Comparison of ENCODE assay signal across 8 cellular contexts in genomic region chr17:74748279-74748528, GRCh38. TPM values are rescaled to one million over a fixed set of nuclear protein-coding genes. Genes with fewer than 3 reads are reported as not detected.
DNase-seq lines count a peak whose midpoint lies in the region; ATAC-seq and TF ChIP-seq lines count a peak whose summit lies in the region.

No MANE protein-coding gene starts in this region.

- H3K4me1 Mint-ChIP-seq in stimulated activated naive CD8-positive, alpha-beta T cell treated with anti-CD3 and anti-CD28 coated beads, Interleukin-15, Interleukin-2, amounts not matched to agents 100 ng/mL and 50 ng/mL, for 24 hours (ENCODE audit: low read depth), result peaks cover 66% of the 10 kb centered on the region
- peaks cover 60% of the 10 kb centered on the region for H3K4me1 Mint-ChIP-seq in activated T-helper 2 cell treated with anti-CD3 and anti-CD28 coated beads, Interferon-gamma antibody, Interleukin-2, Interleukin-4, amounts not matched to agents 10 μg/mL and 5 μg/mL and 100 μg/mL, durations not matched to agents 14 hours and 24 hours and 36 hours (ENCODE audit: low read depth)

- H3K4me3 ChIP-seq in lower lobe of right lung, result peak overlapping the region; percentile 98

- no peaks in the 10 kb centered on the region for H3K27me3 ChIP-seq in lower lobe of right lung (ENCODE audit: low read depth)

- no peaks in the 10 kb centered on the region for H3K36me3 ChIP-seq in lower lobe of right lung

- H3K27ac Mint-ChIP-seq in stimulated activated naive CD8-positive, alpha-beta T cell treated with anti-CD3 and anti-CD28 coated beads, Interleukin-15, Interleukin-2, amounts not matched to agents 100 ng/mL and 50 ng/mL, for 24 hours, result no peak overlapping the region
- no peak overlapping the region for H3K27ac Mint-ChIP-seq in activated T-helper 2 cell treated with anti-CD3 and anti-CD28 coated beads, Interferon-gamma antibody, Interleukin-2, Interleukin-4, amounts not matched to agents 10 μg/mL and 5 μg/mL and 100 μg/mL, durations not matched to agents 14 hours and 24 hours and 36 hours

- peak; percentile 7 for TF ChIP-seq CTCF in lower lobe of right lung (IDR thresholded peaks at IDR 0.05)

- intact Hi-C loops in activated T-helper 2 cell treated with anti-CD3 and anti-CD28 coated beads, Interferon-gamma antibody, Interleukin-2, Interleukin-4, amounts not matched to agents 10 μg/mL and 5 μg/mL and 100 μg/mL, durations not matched to agents 14 hours and 24 hours and 36 hours (cut with micrococcal nuclease), result loop anchor here (1.0 kb wide), 2 partner anchors 22 to 27 kb away; no protein-coding TSS in a partner anchor
- intact Hi-C loops in lower lobe of right lung (cut with DNase I), result no loop called here

- H3K27me3 Mint-ChIP-seq in stimulated activated naive CD8-positive, alpha-beta T cell treated with anti-CD3 and anti-CD28 coated beads, Interleukin-15, Interleukin-2, amounts not matched to agents 100 ng/mL and 50 ng/mL, for 24 hours, result no peaks in the 10 kb centered on the region
- no peaks in the 10 kb centered on the region for H3K27me3 Mint-ChIP-seq in activated T-helper 2 cell treated with anti-CD3 and anti-CD28 coated beads, Interferon-gamma antibody, Interleukin-2, Interleukin-4, amounts not matched to agents 10 μg/mL and 5 μg/mL and 100 μg/mL, durations not matched to agents 14 hours and 24 hours and 36 hours (ENCODE audit: low read depth)

- no peak for DNase-seq in stimulated activated naive CD8-positive, alpha-beta T cell treated with anti-CD3 and anti-CD28 coated beads, Interleukin-15, Interleukin-2, amounts not matched to agents 100 U/mL and 50 U/mL, for 24 hours
- no peak for DNase-seq in activated T-helper 2 cell treated with anti-CD3 and anti-CD28 coated beads, Interferon-gamma antibody, Interleukin-2, Interleukin-4, amounts not matched to agents 10 μg/mL and 5 μg/mL and 100 μg/mL, durations not matched to agents 14 hours and 24 hours and 36 hours (ENCODE audit: low spot score)
- DNase-seq in lower lobe of right lung, result no peak
- no peak for DNase-seq in hippocampal formation (lab: John Stamatoyannopoulos, UW)
- DNase-seq in effector CD8-positive, alpha-beta T cell (lab: John Stamatoyannopoulos, UW), result no peak
- DNase-seq in cerebellum (ENCODE audit: low spot score), result no peak

- no peak for ATAC-seq in stimulated activated naive CD8-positive, alpha-beta T cell treated with anti-CD3 and anti-CD28 coated beads, Interleukin-15, Interleukin-2, amounts not matched to agents 100 U/mL and 50 U/mL, for 24 hours
- ATAC-seq in lower lobe of right lung, result no peak
- ATAC-seq in HG03045 (IDR thresholded peaks at IDR 0.05; ENCODE audit: unreplicated experiment), result no peak

- peaks cover 26% of the 10 kb centered on the region for H3K36me3 Mint-ChIP-seq in stimulated activated naive CD8-positive, alpha-beta T cell treated with anti-CD3 and anti-CD28 coated beads, Interleukin-15, Interleukin-2, amounts not matched to agents 100 ng/mL and 50 ng/mL, for 24 hours (ENCODE audit: low read depth)
- H3K36me3 Mint-ChIP-seq in activated T-helper 2 cell treated with anti-CD3 and anti-CD28 coated beads, Interferon-gamma antibody, Interleukin-2, Interleukin-4, amounts not matched to agents 10 μg/mL and 5 μg/mL and 100 μg/mL, durations not matched to agents 14 hours and 24 hours and 36 hours (ENCODE audit: low read depth), result peaks cover 43% of the 10 kb centered on the region

- peak overlapping the region; percentile 73 for H3K4me3 Mint-ChIP-seq in stimulated activated naive CD8-positive, alpha-beta T cell treated with anti-CD3 and anti-CD28 coated beads, Interleukin-15, Interleukin-2, amounts not matched to agents 100 ng/mL and 50 ng/mL, for 24 hours
- H3K4me3 Mint-ChIP-seq in activated T-helper 2 cell treated with anti-CD3 and anti-CD28 coated beads, Interferon-gamma antibody, Interleukin-2, Interleukin-4, amounts not matched to agents 10 μg/mL and 5 μg/mL and 100 μg/mL, durations not matched to agents 14 hours and 24 hours and 36 hours (ENCODE audit: low read depth), result peak overlapping the region; percentile 70

- no peaks in the 10 kb centered on the region for H3K9me3 ChIP-seq in lower lobe of right lung

- no peaks in the 10 kb centered on the region for H3K9me3 Mint-ChIP-seq in stimulated activated naive CD8-positive, alpha-beta T cell treated with anti-CD3 and anti-CD28 coated beads, Interleukin-15, Interleukin-2, amounts not matched to agents 100 ng/mL and 50 ng/mL, for 24 hours
- no peaks in the 10 kb centered on the region for H3K9me3 Mint-ChIP-seq in activated T-helper 2 cell treated with anti-CD3 and anti-CD28 coated beads, Interferon-gamma antibody, Interleukin-2, Interleukin-4, amounts not matched to agents 10 μg/mL and 5 μg/mL and 100 μg/mL, durations not matched to agents 14 hours and 24 hours and 36 hours

- peak overlapping the region; percentile 89 for H3K27ac ChIP-seq in lower lobe of right lung

- H3K4me1 ChIP-seq in lower lobe of right lung, result peaks cover 74% of the 10 kb centered on the region

RNA-seq across cellular contexts. Expression of gene NHERF1, which starts 0.2 kb away (rescaled TPM):
- 129 and 133 TPM in 2 replicates for total RNA-seq in activated T-helper 2 cell treated with anti-CD3 and anti-CD28 coated beads, Interferon-gamma antibody, Interleukin-2, Interleukin-4, amounts not matched to agents 10 μg/mL and 5 μg/mL and 100 μg/mL, durations not matched to agents 14 hours and 24 hours and 36 hours
- total RNA-seq in lower lobe of right lung (35.7 TPM), cerebellum (10.3 TPM)

RNA-seq across cellular contexts. Expression of gene RAB37, which starts 11.1 kb away (rescaled TPM):
- 9.7 and 12.1 TPM in 2 replicates for total RNA-seq in activated T-helper 2 cell treated with anti-CD3 and anti-CD28 coated beads, Interferon-gamma antibody, Interleukin-2, Interleukin-4, amounts not matched to agents 10 μg/mL and 5 μg/mL and 100 μg/mL, durations not matched to agents 14 hours and 24 hours and 36 hours
- total RNA-seq in lower lobe of right lung (7.4 TPM), cerebellum (0.82 TPM)

RNA-seq across cellular contexts. Expression of gene NAT9, which starts 27.9 kb away (rescaled TPM):
- total RNA-seq in activated T-helper 2 cell treated with anti-CD3 and anti-CD28 coated beads, Interferon-gamma antibody, Interleukin-2, Interleukin-4, amounts not matched to agents 10 μg/mL and 5 μg/mL and 100 μg/mL, durations not matched to agents 14 hours and 24 hours and 36 hours, result 55.3 TPM in 2 replicates
- 48.6 TPM for total RNA-seq in lower lobe of right lung
- total RNA-seq in cerebellum, result 22.0 TPM

RNA-seq across cellular contexts. Expression of gene CD300LF, which starts 35.5 kb away (rescaled TPM):
- not detected in 2 replicates for total RNA-seq in activated T-helper 2 cell treated with anti-CD3 and anti-CD28 coated beads, Interferon-gamma antibody, Interleukin-2, Interleukin-4, amounts not matched to agents 10 μg/mL and 5 μg/mL and 100 μg/mL, durations not matched to agents 14 hours and 24 hours and 36 hours
- 66.2 TPM for total RNA-seq in lower lobe of right lung
- total RNA-seq in cerebellum, result 0.27 TPM
